In genomic region chr1:146144465-146144864, GRCh38 we compare ENCODE assay signal across 7 cellular contexts. TPM values are rescaled to one million over a fixed set of nuclear protein-coding genes. Genes with fewer than 3 reads are reported as not detected.
A peak's percentile ranks its signal among the peaks of the same experiment; 100 is the strongest.
DNase-seq lines count a peak whose midpoint lies in the region; ATAC-seq, FAIRE-seq and TF ChIP-seq lines count a peak whose summit lies in the region.
"Not testable (repeated sequence)": the region's sequence is repeated elsewhere in the genome, so short reads cannot be mapped to it uniquely, and the experiment has no call there.

NBPF10 (minus strand) TSS chr1:146144804; CDS start chr1:146144769, 35 bp downstream.

- not testable (repeated sequence) for H3K36me3 Mint-ChIP-seq in activated CD8-positive, alpha-beta T cell treated with anti-CD3 and anti-CD28 coated beads for 36 hours (ENCODE audit: low read depth); chondrocyte (ENCODE audit: low read depth)

- intact Hi-C loops in activated CD8-positive, alpha-beta T cell treated with anti-CD3 and anti-CD28 coated beads for 36 hours (cut with micrococcal nuclease); HepG2 (cut with micrococcal nuclease; ENCODE audit: unreplicated experiment): not testable (repeated sequence)

- peak; percentile 30 for TF ChIP-seq CTCF in D721Med (IDR thresholded peaks at IDR 0.05; ENCODE audit: insufficient read depth, missing control alignments)
- TF ChIP-seq CTCF in SK-N-SH (IDR thresholded peaks at IDR 0.05), result peak; percentile 27
- not testable (repeated sequence) for TF ChIP-seq CTCF in activated CD8-positive, alpha-beta T cell treated with anti-CD3 and anti-CD28 coated beads for 36 hours (IDR thresholded peaks at IDR 0.05); HepG2 (CRISPR knock-in tag; IDR thresholded peaks at IDR 0.05)
- peak; percentile 59 for TF ChIP-seq CTCF in chondrocyte (IDR thresholded peaks at IDR 0.05)
- TF ChIP-seq CTCF in neutrophil (IDR thresholded peaks at IDR 0.05), result peak; percentile 41

- in situ Hi-C loops in HepG2 (cut with HindIII; ENCODE audit: extremely low pct_ligation_motif_present, low pct_unique_long_range_greater_than_20kb), result not testable (repeated sequence)

- H3K9ac ChIP-seq in SK-N-SH; HepG2 (ENCODE audit: insufficient read depth, low read depth, low read length): not testable (repeated sequence)

- not testable (repeated sequence) for H3K27ac Mint-ChIP-seq in activated CD8-positive, alpha-beta T cell treated with anti-CD3 and anti-CD28 coated beads for 36 hours; chondrocyte (ENCODE audit: unreplicated experiment)

- not testable (repeated sequence) for H3K9me3 Mint-ChIP-seq in activated CD8-positive, alpha-beta T cell treated with anti-CD3 and anti-CD28 coated beads for 36 hours; chondrocyte (ENCODE audit: low read depth)

- H3K27me3 ChIP-seq in SK-N-SH (ENCODE audit: insufficient read depth); HepG2 (ENCODE audit: control insufficient read depth in 1 of 2, insufficient read depth in 2 of 2, low read length in 2 of 2); neutrophil: not testable (repeated sequence)

- not testable (repeated sequence) for H3F3A ChIP-seq in SK-N-SH (replicated peaks; ENCODE audit: insufficient read depth)

- H3K4me2 ChIP-seq in SK-N-SH; HepG2 (ENCODE audit: low read depth, low read length): not testable (repeated sequence)

- H2AFZ ChIP-seq in SK-N-SH (ENCODE audit: low read depth); HepG2 (ENCODE audit: low read length): not testable (repeated sequence)

- not testable (repeated sequence) for H3K36me3 ChIP-seq in SK-N-SH (replicated peaks in 1 of 2; ENCODE audit: control insufficient read depth in 1 of 2, insufficient read depth in 2 of 2, low read length in 1 of 2); HepG2 (replicated peaks in 1 of 2; ENCODE audit: control insufficient read depth in 1 of 2, insufficient read depth in 2 of 2, low read length in 2 of 2); neutrophil

- not testable (repeated sequence) for BruUV-seq in HepG2 (replicated peaks; lab: Mats Ljungman, UMichigan)

- not testable (repeated sequence) for FAIRE-seq in D721Med (lab: Jason Lieb, UNC); HepG2 (lab: Jason Lieb, UNC)

- H3K4me3 Mint-ChIP-seq in activated CD8-positive, alpha-beta T cell treated with anti-CD3 and anti-CD28 coated beads for 36 hours; chondrocyte (ENCODE audit: unreplicated experiment): not testable (repeated sequence)

- ATAC-seq in activated CD8-positive, alpha-beta T cell treated with anti-CD3 and anti-CD28 coated beads for 36 hours; HepG2; stimulated activated naive CD8-positive, alpha-beta T cell treated with anti-CD3 and anti-CD28 coated beads, Interleukin-15, Interleukin-2, amounts not matched to agents 100 U/mL and 50 U/mL, for 24 hours: not testable (repeated sequence)

- not testable (repeated sequence) for H3K9me2 ChIP-seq in SK-N-SH

- not testable (repeated sequence) for H4K20me1 ChIP-seq in SK-N-SH (ENCODE audit: insufficient read depth); HepG2 (ENCODE audit: insufficient read depth, low read length)

- POLR2A ChIA-PET in SK-N-SH (lab: Yijun Ruan, JAX); activated CD8-positive, alpha-beta T cell treated with anti-CD3 and anti-CD28 coated beads for 36 hours (lab: Charles Lee); HepG2 (lab: Yijun Ruan, JAX): not testable (repeated sequence)

- CTCF ChIA-PET in SK-N-SH (lab: Yijun Ruan, JAX); activated CD8-positive, alpha-beta T cell treated with anti-CD3 and anti-CD28 coated beads for 36 hours (lab: Charles Lee); HepG2 (lab: Yijun Ruan, JAX; ENCODE audit: low intra/inter-chr PET ratio, low total read pairs): not testable (repeated sequence)

- H3K9me3 ChIP-seq in SK-N-SH; HepG2 (ENCODE audit: low read length); neutrophil: not testable (repeated sequence)

- not testable (repeated sequence) for DNase-seq in D721Med (ENCODE audit: insufficient read length, low spot score); SK-N-SH; chondrocyte (ENCODE audit: low spot score); HepG2 (ENCODE audit: low spot score)
- DNase-seq in activated CD8-positive, alpha-beta T cell treated with anti-CD3 and anti-CD28 coated beads for 36 hours, result peak; percentile 28
- DNase-seq in stimulated activated naive CD8-positive, alpha-beta T cell treated with anti-CD3 and anti-CD28 coated beads, Interleukin-15, Interleukin-2, amounts not matched to agents 100 U/mL and 50 U/mL, for 24 hours, result peak; percentile 3

- no CpG with 5 or more reads among the region's 7 CpGs for WGBS in SK-N-SH (ENCODE audit: low lambda C conversion rate)
- WGBS in HepG2 (ENCODE audit: low lambda C conversion rate), result 73% methylated on average over 3 of the region's 7 CpGs

- not testable (repeated sequence) for TF ChIP-seq EP300 in SK-N-SH (IDR thresholded peaks at IDR 0.05; ENCODE audit: borderline replicate concordance in 1 of 2, low read depth in 1 of 2, low read length in 1 of 2); HepG2 (IDR thresholded peaks at IDR 0.05; ENCODE audit: low read depth in 2 of 2, low read length in 2 of 2); HepG2 (CRISPR knock-in tag; IDR thresholded peaks at IDR 0.05; ENCODE audit: borderline replicate concordance)

- not testable (repeated sequence) for H3K4me1 ChIP-seq in SK-N-SH (ENCODE audit: control insufficient read depth in 1 of 2, insufficient read depth in 2 of 2, low read depth in 1 of 2, low read length in 1 of 2); HepG2 (ENCODE audit: insufficient read depth, low read length); neutrophil (ENCODE audit: control insufficient read depth in 1 of 2, insufficient read depth in 1 of 2, low read depth in 1 of 2, low read length in 1 of 2)

- H3K27ac ChIP-seq in SK-N-SH (ENCODE audit: low read depth in 2 of 2, low read length in 1 of 2); HepG2 (ENCODE audit: extremely low read length, insufficient read depth, low read length); neutrophil: not testable (repeated sequence)

- H3K27me3 Mint-ChIP-seq in activated CD8-positive, alpha-beta T cell treated with anti-CD3 and anti-CD28 coated beads for 36 hours; chondrocyte (ENCODE audit: low read depth): not testable (repeated sequence)

- not testable (repeated sequence) for TF ChIP-seq RAD21 in SK-N-SH (IDR thresholded peaks at IDR 0.05; ENCODE audit: low read length); HepG2 (CRISPR knock-in tag; IDR thresholded peaks at IDR 0.05)

- H3K79me2 ChIP-seq in SK-N-SH (ENCODE audit: insufficient read depth); HepG2 (ENCODE audit: insufficient read depth, low read length): not testable (repeated sequence)

- TF ChIP-seq POLR2A in HepG2 (IDR thresholded peaks at IDR 0.05; ENCODE audit: insufficient read depth in 1 of 2, low read depth in 2 of 2, low read length in 2 of 2), result not testable (repeated sequence)

- not testable (repeated sequence) for H3K4me3 ChIP-seq in SK-N-SH (ENCODE audit: low read depth in 2 of 2, low read length in 1 of 2); HepG2 (replicated peaks in 1 of 3; ENCODE audit: insufficient read depth in 1 of 3, low read depth in 2 of 3, low read length in 3 of 3); neutrophil (ENCODE audit: low read depth in 1 of 2, low read length in 1 of 2)

- not testable (repeated sequence) for H3K4me1 Mint-ChIP-seq in activated CD8-positive, alpha-beta T cell treated with anti-CD3 and anti-CD28 coated beads for 36 hours (ENCODE audit: low read depth); chondrocyte (ENCODE audit: low read depth)

RNA-seq across cellular contexts. Expression of gene NBPF10, which starts in this region (rescaled TPM):
- polyA plus RNA-seq in SK-N-SH (2012; rRNA removed), result 0.66 and 0.88 TPM in 2 replicates
- polyA plus RNA-seq in SK-N-SH (2012; cell fraction: cytosol; rRNA removed), result 0.57 and 0.64 TPM in 2 replicates
- 0.83 and 1.8 TPM in 2 replicates for polyA plus RNA-seq in SK-N-SH (2012; cell fraction: nucleus; rRNA removed)
- 1 to 10 TPM; 1.5 to 1.6 TPM for total RNA-seq in activated CD8-positive, alpha-beta T cell treated with anti-CD3 and anti-CD28 coated beads for 36 hours
- total RNA-seq in chondrocyte, result 4.5 to 4.7 TPM (median 4.6 TPM) in 3 replicates
- total RNA-seq in HepG2 (2016; rRNA removed; fragmentation: Illumina TruSeq; extraction: Trizol), result 0.36 and 0.49 TPM in 2 replicates
- 0.09 and 0.10 TPM in 2 replicates for total RNA-seq in HepG2 (2016; cell fraction: cytosol; rRNA removed; fragmentation: Illumina TruSeq; extraction: Trizol; ENCODE audit: low read depth)
- 0.33 and 0.50 TPM in 2 replicates for total RNA-seq in HepG2 (2016; cell fraction: insoluble cytoplasmic fraction; rRNA removed; fragmentation: Illumina TruSeq; extraction: Trizol)
- 0.15 and 0.17 TPM in 2 replicates for total RNA-seq in HepG2 (2016; cell fraction: membrane; rRNA removed; fragmentation: Illumina TruSeq; extraction: Trizol)
- total RNA-seq in HepG2 (2016; cell fraction: nucleus; rRNA removed; fragmentation: Illumina TruSeq; extraction: Trizol), result 0.53 and 0.78 TPM in 2 replicates
- 0.28 and 0.40 TPM in 2 replicates for polyA plus RNA-seq in HepG2 (2011; rRNA removed)
- 0.12 and 0.28 TPM in 2 replicates for polyA plus RNA-seq in HepG2 (2011; cell fraction: cytosol; rRNA removed)
- polyA plus RNA-seq in HepG2 (2011; cell fraction: nucleus; rRNA removed), result 0.40 and 0.50 TPM in 2 replicates
- 0.23 and 0.30 TPM in 2 replicates for polyA plus RNA-seq in HepG2 (2012)
- polyA plus RNA-seq in HepG2 (2016; cell fraction: cytosol; fragmentation: Illumina TruSeq; extraction: Trizol; ENCODE audit: low read depth), result 0.03 and 0.06 TPM in 2 replicates
- polyA plus RNA-seq in HepG2 (2016; cell fraction: insoluble cytoplasmic fraction; fragmentation: Illumina TruSeq; extraction: Trizol; ENCODE audit: low read depth), result 0.25 and 0.32 TPM in 2 replicates
- polyA plus RNA-seq in HepG2 (2016; cell fraction: membrane; fragmentation: Illumina TruSeq; extraction: Trizol; ENCODE audit: low read depth), result 0.03 and 0.08 TPM in 2 replicates
- polyA plus RNA-seq in HepG2 (2016; cell fraction: nucleus; fragmentation: Illumina TruSeq; extraction: Trizol; ENCODE audit: insufficient read depth, low read depth), result 0.93 and 1.3 TPM in 2 replicates
- polyA minus RNA-seq in HepG2 (2011; rRNA and poly(A)+ RNA removed; ENCODE audit: low replicate concordance), result 0.18 and 0.98 TPM in 2 replicates
- 0.18 and 0.30 TPM in 2 replicates for polyA minus RNA-seq in HepG2 (2011; cell fraction: cytosol; rRNA and poly(A)+ RNA removed)
- polyA minus RNA-seq in HepG2 (2011; cell fraction: nucleus; rRNA and poly(A)+ RNA removed), result 0.90 and 2.0 TPM in 2 replicates
